20 cellular contexts compared by ENCODE assay signal in genomic region chr9:113774968-113775367, GRCh38.
DNase-seq lines count a peak whose midpoint lies in the region; ATAC-seq, FAIRE-seq and TF ChIP-seq lines count a peak whose summit lies in the region.
"Had no signal": no experiment of that assay in that cellular context is flagged by ENCODE, and none has a peak within 500 bp of the region (broad histone marks: within the 10 kb centered on the region; RNA-seq: fewer than 3 reads in every experiment).

No MANE protein-coding gene starts in this region.

- 0% methylated on average over 1 of the region's 1 CpG for WGBS in K562 (ENCODE audit: insufficient coverage, low coverage, missing lambda C conversion rate)

- CTCF ChIA-PET in K562 (lab: Yijun Ruan, JAX; ENCODE audit: low intra/inter-chr PET ratio) (no interaction called here), MCF 10A (lab: Yijun Ruan, JAX) (interaction anchor here (1.8 kb wide), 1 partner anchor 33 kb away, joined by 9 read pairs; no protein-coding TSS in a partner anchor)

- H4K20me1 ChIP-seq in GM23338 (replicated peaks; ENCODE audit: insufficient read depth) (no peaks in the 10 kb centered on the region), K562 (replicated peaks; ENCODE audit: control insufficient read depth, insufficient read depth, low read length) (no peaks in the 10 kb centered on the region), MM.1S (ENCODE audit: insufficient read depth, low read length) (no peaks in the 10 kb centered on the region)
- H4K20me1 ChIP-seq: BLaER1 treated with 17β-estradiol and CSF1 and Interleukin-3, amounts not matched to agents 10 nM and 100 nM had no signal

- no peak overlapping the region for H3K4me3 ChIP-seq in GM23338
- H3K4me3 ChIP-seq in K562, result no peak overlapping the region
- no peak overlapping the region for H3K4me3 ChIP-seq in MM.1S (ENCODE audit: low read length)
- H3K4me3 ChIP-seq in SJCRH30, result no peak overlapping the region
- no peak overlapping the region for H3K4me3 ChIP-seq in kidney (ENCODE audit: low read length in 2 of 2)
- H3K4me3 ChIP-seq: GM23248 had no signal

- TF ChIP-seq CTCF in GM23338 (conservative IDR thresholded peaks at IDR 0.05; ENCODE audit: low read depth in 2 of 2) (no peak), K562 (IDR thresholded peaks at IDR 0.05 in 2 of 3, conservative IDR thresholded peaks at IDR 0.05 in 1 of 3; ENCODE audit: insufficient read depth in 2 of 3, low read depth in 1 of 3, low read length in 3 of 3) (no peak), nephron progenitor cell (IDR thresholded peaks at IDR 0.05) (no peak), MM.1S (IDR thresholded peaks at IDR 0.05; ENCODE audit: low read length) (no peak), MCF 10A (IDR thresholded peaks at IDR 0.05; ENCODE audit: unreplicated experiment) (no peak), kidney (IDR thresholded peaks at IDR 0.05; ENCODE audit: borderline replicate concordance, extremely low read depth, insufficient read depth) (no peak)

- peak overlapping the region; percentile 66 for H2AFZ ChIP-seq in GM23338
- H2AFZ ChIP-seq in K562 (ENCODE audit: low read depth, low read length), result no peak overlapping the region
- H2AFZ ChIP-seq in MM.1S (ENCODE audit: low read length), result no peak overlapping the region
- H2AFZ ChIP-seq: GM23248 had no signal

- DNase-seq in GM23338 (ENCODE audit: low spot score) (no peak), K562 (ENCODE audit: extremely low read depth in 1 of 4, low spot score in 3 of 4) (peak in 1 of 4 experiments; percentile 9), nephron progenitor cell (no peak), MM.1S (no peak), MCF 10A (ENCODE audit: unreplicated experiment) (no peak), SJCRH30 (no peak), kidney (no peak)
- DNase-seq: Calu3; CD8-positive, alpha-beta T cell; DMS79 treated with DMSO at 0.1 percent for 48 hours; GF-D8; GM23248; H7; IMR-90 had no signal

- H3K9me3 Mint-ChIP-seq in GM23338, result no peaks in the 10 kb centered on the region
- peaks cover 4% of the 10 kb centered on the region for H3K9me3 Mint-ChIP-seq in nephron progenitor cell
- H3K9me3 Mint-ChIP-seq in MCF 10A (ENCODE audit: unreplicated experiment), result no peaks in the 10 kb centered on the region
- H3K9me3 Mint-ChIP-seq: CD8-positive, alpha-beta T cell had no signal

- H3K27ac ChIP-seq in GM23338 (ENCODE audit: low read depth), result no peak overlapping the region
- H3K27ac ChIP-seq in K562 (ENCODE audit: extremely low read depth, low read depth, low read length), result no peak overlapping the region
- H3K27ac ChIP-seq in MM.1S (ENCODE audit: low read length), result no peak overlapping the region
- H3K27ac ChIP-seq in SJCRH30, result no peak overlapping the region
- H3K27ac ChIP-seq in kidney (ENCODE audit: low read depth in 2 of 2, low read length in 2 of 2), result no peak overlapping the region
- H3K27ac ChIP-seq: GM23248 had no signal

- TF ChIP-seq RAD21 in Ishikawa (IDR thresholded peaks at IDR 0.05; ENCODE audit: low read depth) (no peak), K562 (CRISPR knock-in tag; conservative IDR thresholded peaks at IDR 0.05 in 1 of 2, IDR thresholded peaks at IDR 0.05 in 1 of 2) (no peak)

- BruUV-seq in K562 (replicated peaks; lab: Mats Ljungman, UMichigan), result no TSS peak
- BruUV-seq in MCF 10A (replicated peaks; lab: Mats Ljungman, UMichigan), result no TSS peak

- no peak for TF ChIP-seq POLR2A in K562 (conservative IDR thresholded peaks at IDR 0.05)

- no peaks in the 10 kb centered on the region for H3K36me3 Mint-ChIP-seq in GM23338 (ENCODE audit: low read depth)
- no peaks in the 10 kb centered on the region for H3K36me3 Mint-ChIP-seq in nephron progenitor cell (ENCODE audit: low read depth)
- no peaks in the 10 kb centered on the region for H3K36me3 Mint-ChIP-seq in MCF 10A (ENCODE audit: insufficient read depth, unreplicated experiment)
- H3K36me3 Mint-ChIP-seq: CD8-positive, alpha-beta T cell had no signal

- TF ChIP-seq EP300 in Ishikawa (IDR thresholded peaks at IDR 0.05; ENCODE audit: borderline replicate concordance) (no peak), K562 (IDR thresholded peaks at IDR 0.05; ENCODE audit: low read length) (no peak)

- no peaks in the 10 kb centered on the region for H3K4me1 ChIP-seq in GM23338 (ENCODE audit: insufficient read depth)
- no peaks in the 10 kb centered on the region for H3K4me1 ChIP-seq in K562 (replicated peaks in 1 of 2; ENCODE audit: control insufficient read depth in 2 of 2, insufficient read depth in 2 of 2, low read length in 2 of 2)
- no peaks in the 10 kb centered on the region for H3K4me1 ChIP-seq in MM.1S (ENCODE audit: low read length)
- peaks cover 2% of the 10 kb centered on the region; the same call in 1 of the 2 replicates for H3K4me1 ChIP-seq in SJCRH30
- H3K4me1 ChIP-seq in kidney (ENCODE audit: control insufficient read depth in 1 of 2, insufficient read depth in 1 of 2, low read depth in 1 of 2, low read length in 2 of 2), result no peaks in the 10 kb centered on the region

- ATAC-seq in GM23338, result no peak
- ATAC-seq in K562, result no peak
- ATAC-seq: CD8-positive, alpha-beta T cell; HCT116 had no signal

- H3K9me2 ChIP-seq in GM23338 (ENCODE audit: insufficient read depth), result no peaks in the 10 kb centered on the region
- no peaks in the 10 kb centered on the region for H3K9me2 ChIP-seq in MM.1S (replicated peaks; ENCODE audit: insufficient read depth, low read length)

- POLR2A ChIA-PET in K562 (lab: Yijun Ruan, JAX) (no interaction called here), MCF 10A (lab: Yijun Ruan, JAX) (no interaction called here)

- FAIRE-seq in K562 (lab: Jason Lieb, UNC), result no peak
- FAIRE-seq in kidney (lab: Jason Lieb, UNC), result no peak
- FAIRE-seq: GM19239, HTR-8/SVneo had no signal

- H3K36me3 ChIP-seq in GM23338 (ENCODE audit: insufficient read depth) (no peaks in the 10 kb centered on the region), K562 (ENCODE audit: control insufficient read depth, insufficient read depth, low read length) (no peaks in the 10 kb centered on the region), MM.1S (replicated peaks; ENCODE audit: insufficient read depth, low read length) (no peaks in the 10 kb centered on the region), SJCRH30 (no peaks in the 10 kb centered on the region), kidney (ENCODE audit: control insufficient read depth in 1 of 2, insufficient read depth in 2 of 2, low read length in 2 of 2) (no peaks in the 10 kb centered on the region)
- H3K36me3 ChIP-seq: BLaER1 treated with 17β-estradiol and CSF1 and Interleukin-3, amounts not matched to agents 10 nM and 100 nM had no signal

- H3F3A ChIP-seq in GM23338 (replicated peaks; ENCODE audit: low read depth) (no peaks in the 10 kb centered on the region), MM.1S (ENCODE audit: insufficient read depth, low read length) (no peaks in the 10 kb centered on the region)

- H3K9me1 ChIP-seq in K562 (ENCODE audit: control insufficient read depth, insufficient read depth, low read length), result no peaks in the 10 kb centered on the region

- H3K27ac Mint-ChIP-seq in GM23338 (no peak overlapping the region), nephron progenitor cell (peak overlapping the region; percentile 38), MCF 10A (ENCODE audit: low read depth, unreplicated experiment) (no peak overlapping the region)
- H3K27ac Mint-ChIP-seq: B cell; CD8-positive, alpha-beta T cell had no signal

- no peaks in the 10 kb centered on the region for H3K27me3 ChIP-seq in GM23338 (ENCODE audit: insufficient read depth)
- H3K27me3 ChIP-seq in K562 (ENCODE audit: control insufficient read depth in 2 of 2, insufficient read depth in 2 of 2, low read length in 2 of 2), result 0 out of 5 replicates have a peak, but pooled peaks cover 0 to 4% of the 10 kb centered on the region in 2 experiments
- H3K27me3 ChIP-seq in MM.1S (replicated peaks; ENCODE audit: insufficient read depth, low read length), result no peaks in the 10 kb centered on the region
- H3K27me3 ChIP-seq in SJCRH30, result no peaks in the 10 kb centered on the region
- H3K27me3 ChIP-seq: BLaER1 treated with 17β-estradiol and CSF1 and Interleukin-3, amounts not matched to agents 10 nM and 100 nM had no signal

- H3K4me3 Mint-ChIP-seq in GM23338 (no peak overlapping the region), nephron progenitor cell (no peak overlapping the region), MCF 10A (ENCODE audit: unreplicated experiment) (no peak overlapping the region)
- H3K4me3 Mint-ChIP-seq: B cell; CD8-positive, alpha-beta T cell had no signal

- in situ Hi-C loops in K562 (cut with MboI), result no loop called here

- intact Hi-C loops in K562 (cut with micrococcal nuclease) (no loop called here), MCF 10A (cut with micrococcal nuclease) (no loop called here), kidney (cut with DNase I) (no loop called here)

- no peaks in the 10 kb centered on the region for H3K79me2 ChIP-seq in GM23338 (replicated peaks; ENCODE audit: insufficient read depth)
- no peaks in the 10 kb centered on the region for H3K79me2 ChIP-seq in K562 (ENCODE audit: control insufficient read depth, insufficient read depth, low read length)
- H3K79me2 ChIP-seq in MM.1S (ENCODE audit: low read length), result no peaks in the 10 kb centered on the region

- no peaks in the 10 kb centered on the region for H3K4me1 Mint-ChIP-seq in GM23338
- H3K4me1 Mint-ChIP-seq in nephron progenitor cell, result peaks cover 12% of the 10 kb centered on the region
- peaks cover 5% of the 10 kb centered on the region for H3K4me1 Mint-ChIP-seq in MCF 10A (ENCODE audit: insufficient read depth, unreplicated experiment)

- H3K9me3 ChIP-seq in K562 (replicated peaks; ENCODE audit: control insufficient read depth, insufficient read depth, low read depth, low read length) (no peaks in the 10 kb centered on the region), MM.1S (replicated peaks; ENCODE audit: insufficient read depth, low read length) (no peaks in the 10 kb centered on the region), SJCRH30 (replicated peaks) (no peaks in the 10 kb centered on the region), kidney (ENCODE audit: control insufficient read depth in 1 of 2, low read length in 2 of 2) (no peaks in the 10 kb centered on the region)

- no peak overlapping the region for H3K4me2 ChIP-seq in GM23338
- H3K4me2 ChIP-seq in K562 (ENCODE audit: insufficient read depth, low read length), result no peak overlapping the region
- H3K4me2 ChIP-seq in MM.1S (ENCODE audit: low read depth, low read length), result no peak overlapping the region

- peaks cover 3% of the 10 kb centered on the region for H3K27me3 Mint-ChIP-seq in GM23338 (ENCODE audit: insufficient read depth, low read depth, poor library complexity)
- H3K27me3 Mint-ChIP-seq in nephron progenitor cell (ENCODE audit: low read depth, poor library complexity), result peaks cover 16% of the 10 kb centered on the region
- H3K27me3 Mint-ChIP-seq in MCF 10A (ENCODE audit: insufficient read depth, unreplicated experiment), result no peaks in the 10 kb centered on the region

- H3K9ac ChIP-seq in K562 (ENCODE audit: insufficient read depth in 1 of 2, low read depth in 2 of 2, low read length in 2 of 2) (no peak overlapping the region), MM.1S (ENCODE audit: low read length) (no peak overlapping the region), kidney (ENCODE audit: low read length in 2 of 2) (no peak overlapping the region)
- H3K9ac ChIP-seq: BLaER1 treated with 17β-estradiol and CSF1 and Interleukin-3, amounts not matched to agents 10 nM and 100 nM; GM23248 had no signal

TF ChIP-seq in Ishikawa, 13 proteins besides CTCF, POLR2A, EP300 and RAD21 (continues in another document):
- no peak for TF ChIP-seq FOXM1 (IDR thresholded peaks at IDR 0.05; ENCODE audit: borderline replicate concordance, low read depth)
